ENCODE assay signal across 8 cellular contexts in the genomic region with DNA sequence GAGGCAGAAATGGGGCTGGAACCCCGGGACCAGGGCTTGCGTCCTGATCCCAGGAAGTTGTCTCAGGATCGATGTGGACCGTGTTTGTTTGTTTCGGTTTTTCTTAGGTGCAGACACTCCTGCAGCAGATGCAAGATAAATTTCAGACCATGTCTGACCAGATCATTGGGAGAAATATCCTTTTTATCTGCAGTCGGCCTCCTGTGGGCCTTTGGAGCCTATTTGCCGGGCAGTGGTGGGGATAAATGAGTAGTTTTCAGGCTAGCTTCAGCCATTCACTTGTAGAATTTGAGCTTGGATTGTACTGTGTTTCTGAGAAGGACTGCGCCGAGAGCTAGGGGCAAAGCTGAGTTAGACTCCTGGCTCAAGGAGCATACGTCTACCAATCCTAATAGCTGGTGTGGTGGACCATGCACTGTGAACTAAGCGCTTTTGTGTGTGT. TPM values are rescaled to one million over a fixed set of nuclear protein-coding genes. Genes with fewer than 3 reads are reported as not detected.
DNase-seq lines count a peak whose midpoint lies in the region; ATAC-seq, FAIRE-seq and TF ChIP-seq lines count a peak whose summit lies in the region.

No MANE protein-coding gene starts in this region.

- POLR2A ChIA-PET in GM12878 (lab: Charles Lee) = interaction anchor here (0.5 kb wide), 1 partner anchor 14 kb away, joined by 4 read pairs; no protein-coding TSS in a partner anchor

- H3K4me3 ChIP-seq in cardiac muscle cell (peak overlapping the region; percentile 48), GM12878 (peak overlapping the region; percentile 96), lower lobe of right lung (peak overlapping the region; percentile 91), upper lobe of right lung (peak overlapping the region; percentile 84)

- peaks cover 3% of the 10 kb centered on the region; the same call in 1 of the 2 replicates for H4K20me1 ChIP-seq in GM12878 (ENCODE audit: control insufficient read depth, insufficient read depth)

- no peak for FAIRE-seq in GM12878 (lab: Jason Lieb, UNC)

- intact Hi-C loops in Right ventricle myocardium inferior (cut with DNase I) (no loop called here), GM12878 (cut with micrococcal nuclease; ENCODE audit: unreplicated experiment) (no loop called here), lower lobe of right lung (cut with DNase I) (no loop called here), upper lobe of right lung (cut with DNase I) (no loop called here)

- H2AFZ ChIP-seq in GM12878 (ENCODE audit: control insufficient read depth, low read depth, low read length) = peak overlapping the region; percentile 97

- H3K4me1 ChIP-seq in cardiac muscle cell (ENCODE audit: low read depth) = peaks cover 5% of the 10 kb centered on the region
- H3K4me1 ChIP-seq in GM12878 (ENCODE audit: control insufficient read depth, insufficient read depth, low read length) = peaks cover 8% of the 10 kb centered on the region; the same call in 1 of the 2 replicates
- peaks cover 43% of the 10 kb centered on the region for H3K4me1 ChIP-seq in lower lobe of right lung
- H3K4me1 ChIP-seq in upper lobe of right lung = peaks cover 17% of the 10 kb centered on the region

- no peak for TF ChIP-seq EP300 in GM12878 (IDR thresholded peaks at IDR 0.05; ENCODE audit: borderline replicate concordance in 1 of 2, control insufficient read depth in 1 of 2, low read depth in 2 of 2, low read length in 2 of 2)

- no peak for TF ChIP-seq POLR2A in GM12878 (IDR thresholded peaks at IDR 0.05; ENCODE audit: low read depth, low read length)

- RAD21 ChIA-PET in GM12878 (lab: Charles Lee; ENCODE audit: unreplicated experiment) = no interaction called here

- H3K27me3 ChIP-seq in cardiac muscle cell = no peaks in the 10 kb centered on the region
- no peaks in the 10 kb centered on the region for H3K27me3 ChIP-seq in GM12878 (replicated peaks in 1 of 2; ENCODE audit: control insufficient read depth in 2 of 2, insufficient read depth in 2 of 2, low read length in 1 of 2)
- no peaks in the 10 kb centered on the region for H3K27me3 ChIP-seq in lower lobe of right lung (ENCODE audit: low read depth)
- H3K27me3 ChIP-seq in upper lobe of right lung = no peaks in the 10 kb centered on the region

- peaks cover 19% of the 10 kb centered on the region for H3K79me2 ChIP-seq in GM12878 (ENCODE audit: control insufficient read depth, insufficient read depth, low read length)

- peak overlapping the region; percentile 90 for H3K4me2 ChIP-seq in GM12878 (ENCODE audit: control insufficient read depth, insufficient read depth)

- no peak for TF ChIP-seq RAD21 in GM12878 (IDR thresholded peaks at IDR 0.05; ENCODE audit: insufficient read depth, low read depth, low read length)

- H3K36me3 ChIP-seq in cardiac muscle cell (peaks cover 12% of the 10 kb centered on the region), GM12878 (ENCODE audit: control insufficient read depth in 2 of 2, insufficient read depth in 2 of 2, low read length in 1 of 2) (peaks cover 0 to 11% of the 10 kb centered on the region in 2 experiments; a peak in 1 of 4 replicates), lower lobe of right lung (peaks cover 36% of the 10 kb centered on the region), upper lobe of right lung (peaks cover 42% of the 10 kb centered on the region)

- ATAC-seq in Right ventricle myocardium inferior (no peak), GM12878 (no peak), lower lobe of right lung (no peak), upper lobe of right lung (no peak)

- in situ Hi-C loops in GM12878 (cut with MboI) = no loop called here

- H3K9me3 ChIP-seq in cardiac muscle cell (ENCODE audit: low read depth) (no peaks in the 10 kb centered on the region), GM12878 (replicated peaks; ENCODE audit: control insufficient read depth, insufficient read depth, low read length) (no peaks in the 10 kb centered on the region), lower lobe of right lung (no peaks in the 10 kb centered on the region), upper lobe of right lung (no peaks in the 10 kb centered on the region)

- peak overlapping the region; percentile 90 for H3K9ac ChIP-seq in GM12878 (ENCODE audit: control insufficient read depth, insufficient read depth, low read length)

- 18% methylated on average over 11 of the region's 11 CpGs for WGBS in GM12878 (ENCODE audit: insufficient coverage, insufficient replicate concordance, low lambda C conversion rate, missing lambda C conversion rate)

- H3K27ac ChIP-seq in cardiac muscle cell (peak overlapping the region; percentile 80), GM12878 (ENCODE audit: control insufficient read depth, insufficient read depth) (peak overlapping the region; percentile 76), lower lobe of right lung (peak overlapping the region; percentile 86), upper lobe of right lung (peak overlapping the region; percentile 82)

- CTCF ChIA-PET in GM12878 (lab: Yijun Ruan, JAX) = interaction anchor here (0.6 to 1.3 kb wide), 2 partner anchors 14 to 378 kb away, joined by 3 read pairs; partner anchors contain the start of gene TAF1C

- no TSS peak for BruUV-seq in GM12878 (replicated peaks; lab: Mats Ljungman, UMichigan)

- SMC1A ChIA-PET in GM12878 (lab: Charles Lee; ENCODE audit: uncharacterized antibody, unreplicated experiment) = interaction anchor here (1.3 kb wide), 1 partner anchor 16 kb away, joined by 3 read pairs; no protein-coding TSS in a partner anchor

- DNase-seq in cardiac muscle cell (ENCODE audit: low read depth in 1 of 2, low spot score in 1 of 2) = no peak
- DNase-seq in Right ventricle myocardium inferior (ENCODE audit: missing footprints) = no peak
- DNase-seq in GM12878 (ENCODE audit: low read depth, low spot score) = no peak
- DNase-seq in lower lobe of right lung = no peak
- DNase-seq in upper lobe of right lung = no peak
- DNase-seq in NCI-H69 (lab: John Stamatoyannopoulos, UW) = no peak
- no peak for DNase-seq in NCI-H2227 treated with DMSO at 0.1 percent for 48 hours (lab: John Stamatoyannopoulos, UW)
- DNase-seq in NCI-H2196 treated with DMSO at 0.1 percent for 48 hours (lab: John Stamatoyannopoulos, UW; ENCODE audit: unreplicated experiment) = no peak

- TF ChIP-seq CTCF in cardiac muscle cell (IDR thresholded peaks at IDR 0.05; ENCODE audit: low read depth, low read length) (no peak), GM12878 (IDR thresholded peaks at IDR 0.05 in 2 of 3, conservative IDR thresholded peaks at IDR 0.05 in 1 of 3; ENCODE audit: control insufficient read depth in 2 of 3, extremely low read depth in 1 of 3, insufficient read depth in 1 of 3, low read depth in 3 of 3, low read length in 3 of 3) (no peak), lower lobe of right lung (IDR thresholded peaks at IDR 0.05) (no peak), upper lobe of right lung (IDR thresholded peaks at IDR 0.05) (no peak)

TF ChIP-seq in GM12878, 131 proteins besides CTCF, POLR2A, EP300 and RAD21 (continues in another document):
- TF ChIP-seq PRDM15 (CRISPR knock-in tag; IDR thresholded peaks at IDR 0.05) = no peak
- TF ChIP-seq RAD51 (IDR thresholded peaks at IDR 0.05) = no peak

RNA-seq across cellular contexts. Expression of gene HSBP1, which starts 0.8 kb away (rescaled TPM):
- total RNA-seq in cardiac muscle cell (16.7 and 47.5 TPM in 2 replicates), Right ventricle myocardium inferior (189 TPM), GM12878 (2014; rRNA removed) (44.1 and 45.9 TPM in 2 replicates), GM12878 (2014; rRNA removed; fragmentation: Illumina TruSeq; extraction: Trizol) (51.3 and 54.1 TPM in 2 replicates), GM12878 (2021) (54.5 and 59.8 TPM in 2 replicates), lower lobe of right lung (105 TPM), upper lobe of right lung (86.2 TPM)
- polyA plus RNA-seq in cardiac muscle cell (481 and 529 TPM in 2 replicates), GM12878 (2011; rRNA removed) (109 and 132 TPM in 2 replicates), GM12878 (2014; fragmentation: Illumina TruSeq; extraction: Trizol) (13.4 and 26.6 TPM in 2 replicates), GM12878 (2014; fragmentation: Nextera tagmentation; extraction: Ambion mirVana) (100 to 1,000 TPM; 240 to 263 TPM), GM12878 (2014; rRNA removed) (82.5 and 89.5 TPM in 2 replicates), GM12878 (2016; fragmentation: Nextera tagmentation; extraction: Ambion mirVana) (100 to 1,000 TPM; 188 to 194 TPM)
- total RNA-seq in GM12878 (2013; cell fraction: nucleolus; rRNA removed) = 7.6 and 11.4 TPM in 2 replicates
- polyA plus RNA-seq in GM12878 (2011; ENCODE audit: low read depth) = 6.0 TPM
- polyA plus RNA-seq in GM12878 (2011; cell fraction: cytosol; rRNA removed) = 17.1 and 38.7 TPM in 2 replicates
- polyA plus RNA-seq in GM12878 (2011; cell fraction: nucleus; rRNA removed) = 34.6 and 47.6 TPM in 2 replicates
- polyA plus RNA-seq in GM12878 (2012) = 60.2 and 102 TPM in 2 replicates
- 25.0 and 53.8 TPM in 2 replicates for polyA minus RNA-seq in GM12878 (2011; rRNA and poly(A)+ RNA removed)
- polyA minus RNA-seq in GM12878 (2011; cell fraction: cytosol; rRNA and poly(A)+ RNA removed) = 11.1 and 11.5 TPM in 2 replicates
- polyA minus RNA-seq in GM12878 (2011; cell fraction: nucleus; rRNA and poly(A)+ RNA removed) = 10.2 and 16.3 TPM in 2 replicates
